Comparison of ENCODE assay signal across 11 cellular contexts in genomic region chr2:177282101-177282573, GRCh38. TPM values are rescaled to one million over a fixed set of nuclear protein-coding genes. Genes with fewer than 3 reads are reported as not detected.
DNase-seq lines count a peak whose midpoint lies in the region; FAIRE-seq and TF ChIP-seq lines count a peak whose summit lies in the region.
"Had no signal": no experiment of that assay in that cellular context is flagged by ENCODE, and none has a peak within 500 bp of the region (broad histone marks: within the 10 kb centered on the region; RNA-seq: fewer than 3 reads in every experiment).

No MANE protein-coding gene starts in this region.

- peak overlapping the region; percentile 39 for H2AFZ ChIP-seq in keratinocyte (ENCODE audit: control insufficient read depth, low read length)

- H3K4me3 Mint-ChIP-seq in HFFc6 = no peak overlapping the region
- H3K4me3 Mint-ChIP-seq: activated naive CD8-positive, alpha-beta T cell had no signal

- H3K9me1 ChIP-seq in keratinocyte (ENCODE audit: control insufficient read depth, extremely low read depth, insufficient read depth, low read length) = no peaks in the 10 kb centered on the region

- H3K4me1 Mint-ChIP-seq in HFFc6 (ENCODE audit: low read depth) = peaks cover 10% of the 10 kb centered on the region

- no peaks in the 10 kb centered on the region for H3K27me3 ChIP-seq in keratinocyte (ENCODE audit: control insufficient read depth, extremely low read depth, insufficient read depth, low read length)

- no peaks in the 10 kb centered on the region for H3K79me2 ChIP-seq in keratinocyte (ENCODE audit: control insufficient read depth, insufficient read depth, low read length)

- H3K4me3 ChIP-seq in keratinocyte (ENCODE audit: control insufficient read depth in 2 of 3, extremely low read depth in 1 of 3, insufficient read depth in 2 of 3, low read depth in 1 of 3, low read length in 3 of 3) = no peak overlapping the region

- DNase-seq in DMS 273 treated with DMSO at 0.1 percent for 48 hours (lab: John Stamatoyannopoulos, UW) (peak; percentile 33), HFFc6 (peak; percentile 29), RWPE1 (ENCODE audit: low spot score) (no peak), keratinocyte (ENCODE audit: low read depth, low spot score) (no peak), dedifferentiated amniotic fluid mesenchymal stem cell (ENCODE audit: extremely low spot score) (no peak), NCI-H1436 treated with DMSO at 0.1 percent for 48 hours (lab: John Stamatoyannopoulos, UW) (no peak)
- DNase-seq in activated CD4-positive, alpha-beta T cell treated with anti-CD3 and anti-CD28 coated beads for 4 hours = no peak
- DNase-seq in activated naive CD4-positive, alpha-beta T cell treated with Interleukin-2 at 50 U/mL for 16 hours = no peak

- dilution Hi-C loops in keratinocyte (cut with MboI; ENCODE audit: extremely low pct_ligation_motif_present, low sequenced_read_pairs) = no loop called here

- H3K9me3 Mint-ChIP-seq in HFFc6 = no peaks in the 10 kb centered on the region

- peak overlapping the region; percentile 59 for H3K27ac ChIP-seq in RWPE1
- H3K27ac ChIP-seq in keratinocyte (ENCODE audit: control insufficient read depth, insufficient read depth, low read length) = no peak overlapping the region

- no peaks in the 10 kb centered on the region for H3K9me3 ChIP-seq in keratinocyte (ENCODE audit: control insufficient read depth, low read depth, low read length)

- peaks cover 20% of the 10 kb centered on the region for H3K4me1 ChIP-seq in keratinocyte (ENCODE audit: control insufficient read depth, extremely low read depth, insufficient read depth, low read length)

- no peak overlapping the region for H3K9ac ChIP-seq in keratinocyte (ENCODE audit: control insufficient read depth, extremely low read depth, insufficient read depth, low read length)

- FAIRE-seq in keratinocyte (lab: Jason Lieb, UNC) = peak; percentile 49
- FAIRE-seq: G401.6, islet of Langerhans had no signal

- H3K4me2 ChIP-seq in keratinocyte (ENCODE audit: control insufficient read depth, extremely low read depth, insufficient read depth, low read depth, low read length) = peak overlapping the region; percentile 7

- peak overlapping the region; percentile 2; the same call in 1 of the 2 replicates for H3K27ac Mint-ChIP-seq in HFFc6
- H3K27ac Mint-ChIP-seq: activated naive CD8-positive, alpha-beta T cell had no signal

- H3K36me3 Mint-ChIP-seq in HFFc6 (ENCODE audit: low read depth) = no peaks in the 10 kb centered on the region
- H3K36me3 Mint-ChIP-seq: activated naive CD8-positive, alpha-beta T cell had no signal

- no peaks in the 10 kb centered on the region for H3K36me3 ChIP-seq in keratinocyte (ENCODE audit: control insufficient read depth in 2 of 2, extremely low read depth in 1 of 2, insufficient read depth in 2 of 2, low read length in 2 of 2)

- CTCF ChIA-PET in RWPE1 (lab: Yijun Ruan, JAX) = interaction anchor here (1.7 to 1.8 kb wide), 2 partner anchors 14 to 117 kb away, joined by 4 read pairs; no protein-coding TSS in a partner anchor

- no peak for TF ChIP-seq CTCF in HFFc6 (IDR thresholded peaks at IDR 0.05)
- TF ChIP-seq CTCF in RWPE1 (conservative IDR thresholded peaks at IDR 0.05; ENCODE audit: low read depth) = no peak
- no peak for TF ChIP-seq CTCF in keratinocyte (optimal IDR thresholded peaks at IDR 0.05 in 1 of 3, IDR thresholded peaks at IDR 0.05 in 1 of 3, conservative IDR thresholded peaks at IDR 0.05 in 1 of 3; ENCODE audit: extremely low read depth in 1 of 3, insufficient read depth in 2 of 3, low read length in 3 of 3)

- H4K20me1 ChIP-seq in keratinocyte (ENCODE audit: control insufficient read depth, extremely low read depth, insufficient read depth, low read length) = no peaks in the 10 kb centered on the region

- no peaks in the 10 kb centered on the region; the same call in 1 of the 2 replicates for H3K27me3 Mint-ChIP-seq in HFFc6 (ENCODE audit: insufficient read depth)
- H3K27me3 Mint-ChIP-seq: activated naive CD8-positive, alpha-beta T cell had no signal

- POLR2A ChIA-PET in RWPE1 (lab: Yijun Ruan, JAX; ENCODE audit: low non-redundant PET) = interaction anchor here (0.7 kb wide), 1 partner anchor 16 kb away, joined by 3 read pairs; no protein-coding TSS in a partner anchor

RNA-seq across cellular contexts. Expression of gene NFE2L2, which starts 17.6 kb away (rescaled TPM):
- 10 to 100 TPM; 59.0 to 76.5 (median 67.8) TPM for total RNA-seq in HFFc6 (2021; fragmentation: NEBNext Ultra II Directional; extraction: Animal tissue kit (Norgen Biotek cat#: 25700))
- 148 to 209 TPM (median 177 TPM) in 3 replicates for polyA plus RNA-seq in keratinocyte
- 270 TPM for polyA plus RNA-seq in keratinocyte (2011; ENCODE audit: low read depth)
- polyA plus RNA-seq in keratinocyte (2011; cell fraction: cytosol; rRNA removed) = 125 and 255 TPM in 2 replicates
- 188 and 209 TPM in 2 replicates for polyA plus RNA-seq in keratinocyte (2011; cell fraction: nucleus; rRNA removed)
- 73.8 and 149 TPM in 2 replicates for polyA plus RNA-seq in keratinocyte (2012; ENCODE audit: low replicate concordance)
- polyA minus RNA-seq in keratinocyte = 111 to 217 TPM (median 195 TPM) in 3 replicates
- polyA minus RNA-seq in keratinocyte (2011; cell fraction: cytosol; rRNA and poly(A)+ RNA removed) = 156 TPM
- polyA minus RNA-seq in keratinocyte (2011; cell fraction: nucleus; rRNA and poly(A)+ RNA removed) = 72.8 and 148 TPM in 2 replicates

Comparison
In these comparisons a context has a peak if more than half of its experiments do, and no peak if none do; other contexts are left out.
1. DNase-seq: peak in DMS 273 treated with DMSO at 0.1 percent for 48 hours (single experiment) and HFFc6 (single experiment); none in RWPE1 (single experiment), keratinocyte (single experiment), dedifferentiated amniotic fluid mesenchymal stem cell (single experiment), activated CD4-positive, alpha-beta T cell treated with anti-CD3 and anti-CD28 coated beads for 4 hours (0 of 2), activated naive CD4-positive, alpha-beta T cell treated with Interleukin-2 at 50 U/mL for 16 hours (single experiment) and NCI-H1436 treated with DMSO at 0.1 percent for 48 hours (single experiment).